In the genomic region with DNA sequence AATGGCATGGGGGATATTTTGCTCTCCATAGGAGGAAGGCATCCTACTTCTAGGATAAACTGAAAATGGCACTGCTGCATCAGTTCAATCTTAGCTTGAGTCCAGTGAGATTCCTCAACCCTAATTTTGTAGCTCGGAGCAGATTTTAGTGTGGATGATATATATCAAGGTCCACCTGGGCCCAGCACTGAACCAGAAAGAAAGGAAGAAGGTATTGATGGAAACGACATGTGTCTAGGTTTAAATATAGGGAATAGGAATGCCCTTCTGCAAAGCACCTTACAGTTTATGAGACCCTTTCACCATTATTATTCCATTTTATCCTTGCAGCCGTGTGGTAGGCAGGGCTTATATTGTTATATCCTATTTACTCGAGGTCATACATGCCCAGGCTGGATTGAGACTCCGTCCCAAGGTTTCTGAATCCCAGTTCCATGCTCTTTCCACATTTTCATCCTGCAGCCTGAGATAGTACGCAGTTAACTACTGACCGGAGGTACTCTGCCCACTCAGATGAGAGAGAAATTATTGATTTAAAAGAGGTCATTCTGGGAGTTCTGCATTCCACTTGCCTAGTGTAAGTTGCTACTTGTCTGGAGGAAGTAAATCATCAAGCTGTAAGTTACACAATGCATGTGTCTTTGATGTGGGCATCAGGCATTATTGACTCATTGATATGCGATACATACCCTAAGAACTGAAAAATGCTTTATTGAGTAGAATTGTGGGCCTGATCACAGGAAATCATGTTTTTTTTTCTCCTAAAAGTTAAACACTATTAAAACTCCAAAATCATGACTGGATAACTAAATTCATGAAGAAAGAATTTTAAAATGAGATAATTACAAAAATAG, we compare ENCODE assay signal across 1 cellular context.
TF ChIP-seq lines count a peak whose summit lies in the region.

No MANE protein-coding gene starts in this region.

TF ChIP-seq in HepG2, 621 proteins besides CTCF, POLR2A, EP300 and RAD21 (continued from another document and continues in another):
- TF ChIP-seq, protein P1, sequence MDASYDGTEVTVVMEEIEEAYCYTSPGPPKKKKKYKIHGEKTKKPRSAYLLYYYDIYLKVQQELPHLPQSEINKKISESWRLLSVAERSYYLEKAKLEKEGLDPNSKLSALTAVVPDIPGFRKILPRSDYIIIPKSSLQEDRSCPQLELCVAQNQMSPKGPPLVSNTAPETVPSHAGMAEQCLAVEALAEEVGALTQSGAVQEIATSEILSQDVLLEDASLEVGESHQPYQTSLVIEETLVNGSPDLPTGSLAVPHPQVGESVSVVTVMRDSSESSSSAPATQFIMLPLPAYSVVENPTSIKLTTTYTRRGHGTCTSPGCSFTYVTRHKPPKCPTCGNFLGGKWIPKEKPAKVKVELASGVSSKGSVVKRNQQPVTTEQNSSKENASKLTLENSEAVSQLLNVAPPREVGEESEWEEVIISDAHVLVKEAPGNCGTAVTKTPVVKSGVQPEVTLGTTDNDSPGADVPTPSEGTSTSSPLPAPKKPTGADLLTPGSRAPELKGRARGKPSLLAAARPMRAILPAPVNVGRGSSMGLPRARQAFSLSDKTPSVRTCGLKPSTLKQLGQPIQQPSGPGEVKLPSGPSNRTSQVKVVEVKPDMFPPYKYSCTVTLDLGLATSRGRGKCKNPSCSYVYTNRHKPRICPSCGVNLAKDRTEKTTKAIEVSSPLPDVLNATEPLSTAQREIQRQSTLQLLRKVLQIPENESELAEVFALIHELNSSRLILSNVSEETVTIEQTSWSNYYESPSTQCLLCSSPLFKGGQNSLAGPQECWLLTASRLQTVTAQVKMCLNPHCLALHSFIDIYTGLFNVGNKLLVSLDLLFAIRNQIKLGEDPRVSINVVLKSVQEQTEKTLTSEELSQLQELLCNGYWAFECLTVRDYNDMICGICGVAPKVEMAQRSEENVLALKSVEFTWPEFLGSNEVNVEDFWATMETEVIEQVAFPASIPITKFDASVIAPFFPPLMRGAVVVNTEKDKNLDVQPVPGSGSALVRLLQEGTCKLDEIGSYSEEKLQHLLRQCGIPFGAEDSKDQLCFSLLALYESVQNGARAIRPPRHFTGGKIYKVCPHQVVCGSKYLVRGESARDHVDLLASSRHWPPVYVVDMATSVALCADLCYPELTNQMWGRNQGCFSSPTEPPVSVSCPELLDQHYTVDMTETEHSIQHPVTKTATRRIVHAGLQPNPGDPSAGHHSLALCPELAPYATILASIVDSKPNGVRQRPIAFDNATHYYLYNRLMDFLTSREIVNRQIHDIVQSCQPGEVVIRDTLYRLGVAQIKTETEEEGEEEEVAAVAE (CRISPR knock-in tag; IDR thresholded peaks at IDR 0.05; ENCODE audit: borderline replicate concordance), result peak; percentile 67; the same call in 1 of the 2 replicates
- no peak for TF ChIP-seq ISX (CRISPR knock-in tag; conservative IDR thresholded peaks at IDR 0.05)
- TF ChIP-seq, protein P2, sequence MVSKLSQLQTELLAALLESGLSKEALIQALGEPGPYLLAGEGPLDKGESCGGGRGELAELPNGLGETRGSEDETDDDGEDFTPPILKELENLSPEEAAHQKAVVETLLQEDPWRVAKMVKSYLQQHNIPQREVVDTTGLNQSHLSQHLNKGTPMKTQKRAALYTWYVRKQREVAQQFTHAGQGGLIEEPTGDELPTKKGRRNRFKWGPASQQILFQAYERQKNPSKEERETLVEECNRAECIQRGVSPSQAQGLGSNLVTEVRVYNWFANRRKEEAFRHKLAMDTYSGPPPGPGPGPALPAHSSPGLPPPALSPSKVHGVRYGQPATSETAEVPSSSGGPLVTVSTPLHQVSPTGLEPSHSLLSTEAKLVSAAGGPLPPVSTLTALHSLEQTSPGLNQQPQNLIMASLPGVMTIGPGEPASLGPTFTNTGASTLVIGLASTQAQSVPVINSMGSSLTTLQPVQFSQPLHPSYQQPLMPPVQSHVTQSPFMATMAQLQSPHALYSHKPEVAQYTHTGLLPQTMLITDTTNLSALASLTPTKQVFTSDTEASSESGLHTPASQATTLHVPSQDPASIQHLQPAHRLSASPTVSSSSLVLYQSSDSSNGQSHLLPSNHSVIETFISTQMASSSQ (IDR thresholded peaks at IDR 0.05; ENCODE audit: low read depth), result peak; percentile 96
- TF ChIP-seq, protein P2 (CRISPR knock-in tag; IDR thresholded peaks at IDR 0.05; ENCODE audit: borderline replicate concordance), result peak; percentile 98
- peak; percentile 97 for TF ChIP-seq PHF21A (CRISPR knock-in tag; IDR thresholded peaks at IDR 0.05)
- no peak for TF ChIP-seq ZNF577 (CRISPR knock-in tag; IDR thresholded peaks at IDR 0.05; ENCODE audit: borderline replicate concordance, low read depth)
- 0 out of 2 replicates have a peak, but pooled peaks have one; percentile 54 for TF ChIP-seq ZNF101 (CRISPR knock-in tag; IDR thresholded peaks at IDR 0.05; ENCODE audit: borderline replicate concordance, low read depth)
- no peak for TF ChIP-seq ZBTB8A (CRISPR knock-in tag; IDR thresholded peaks at IDR 0.05; ENCODE audit: borderline replicate concordance, low read depth)
- peak; percentile 98; the same call in 1 of the 2 replicates for TF ChIP-seq RXRA (CRISPR knock-in tag; IDR thresholded peaks at IDR 0.05)
- TF ChIP-seq ZNF776 (CRISPR knock-in tag; IDR thresholded peaks at IDR 0.05), result no peak
- no peak for TF ChIP-seq POLR2AphosphoS2 (IDR thresholded peaks at IDR 0.05; ENCODE audit: low read depth, low read length)
- TF ChIP-seq ZNF629 (CRISPR knock-in tag; conservative IDR thresholded peaks at IDR 0.05), result peak; percentile 60; the same call in 1 of the 2 replicates
- peak; percentile 87; the same call in 1 of the 2 replicates for TF ChIP-seq DNMT3B (CRISPR knock-in tag; conservative IDR thresholded peaks at IDR 0.05)
- TF ChIP-seq, protein P3, sequence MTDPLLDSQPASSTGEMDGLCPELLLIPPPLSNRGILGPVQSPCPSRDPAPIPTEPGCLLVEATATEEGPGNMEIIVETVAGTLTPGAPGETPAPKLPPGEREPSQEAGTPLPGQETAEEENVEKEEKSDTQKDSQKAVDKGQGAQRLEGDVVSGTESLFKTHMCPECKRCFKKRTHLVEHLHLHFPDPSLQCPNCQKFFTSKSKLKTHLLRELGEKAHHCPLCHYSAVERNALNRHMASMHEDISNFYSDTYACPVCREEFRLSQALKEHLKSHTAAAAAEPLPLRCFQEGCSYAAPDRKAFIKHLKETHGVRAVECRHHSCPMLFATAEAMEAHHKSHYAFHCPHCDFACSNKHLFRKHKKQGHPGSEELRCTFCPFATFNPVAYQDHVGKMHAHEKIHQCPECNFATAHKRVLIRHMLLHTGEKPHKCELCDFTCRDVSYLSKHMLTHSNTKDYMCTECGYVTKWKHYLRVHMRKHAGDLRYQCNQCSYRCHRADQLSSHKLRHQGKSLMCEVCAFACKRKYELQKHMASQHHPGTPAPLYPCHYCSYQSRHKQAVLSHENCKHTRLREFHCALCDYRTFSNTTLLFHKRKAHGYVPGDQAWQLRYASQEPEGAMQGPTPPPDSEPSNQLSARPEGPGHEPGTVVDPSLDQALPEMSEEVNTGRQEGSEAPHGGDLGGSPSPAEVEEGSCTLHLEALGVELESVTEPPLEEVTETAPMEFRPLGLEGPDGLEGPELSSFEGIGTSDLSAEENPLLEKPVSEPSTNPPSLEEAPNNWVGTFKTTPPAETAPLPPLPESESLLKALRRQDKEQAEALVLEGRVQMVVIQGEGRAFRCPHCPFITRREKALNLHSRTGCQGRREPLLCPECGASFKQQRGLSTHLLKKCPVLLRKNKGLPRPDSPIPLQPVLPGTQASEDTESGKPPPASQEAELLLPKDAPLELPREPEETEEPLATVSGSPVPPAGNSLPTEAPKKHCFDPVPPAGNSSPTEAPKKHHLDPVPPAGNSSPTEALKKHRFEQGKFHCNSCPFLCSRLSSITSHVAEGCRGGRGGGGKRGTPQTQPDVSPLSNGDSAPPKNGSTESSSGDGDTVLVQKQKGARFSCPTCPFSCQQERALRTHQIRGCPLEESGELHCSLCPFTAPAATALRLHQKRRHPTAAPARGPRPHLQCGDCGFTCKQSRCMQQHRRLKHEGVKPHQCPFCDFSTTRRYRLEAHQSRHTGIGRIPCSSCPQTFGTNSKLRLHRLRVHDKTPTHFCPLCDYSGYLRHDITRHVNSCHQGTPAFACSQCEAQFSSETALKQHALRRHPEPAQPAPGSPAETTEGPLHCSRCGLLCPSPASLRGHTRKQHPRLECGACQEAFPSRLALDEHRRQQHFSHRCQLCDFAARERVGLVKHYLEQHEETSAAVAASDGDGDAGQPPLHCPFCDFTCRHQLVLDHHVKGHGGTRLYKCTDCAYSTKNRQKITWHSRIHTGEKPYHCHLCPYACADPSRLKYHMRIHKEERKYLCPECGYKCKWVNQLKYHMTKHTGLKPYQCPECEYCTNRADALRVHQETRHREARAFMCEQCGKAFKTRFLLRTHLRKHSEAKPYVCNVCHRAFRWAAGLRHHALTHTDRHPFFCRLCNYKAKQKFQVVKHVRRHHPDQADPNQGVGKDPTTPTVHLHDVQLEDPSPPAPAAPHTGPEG (CRISPR knock-in tag; IDR thresholded peaks at IDR 0.05), result no peak
- TF ChIP-seq FOXK2 (IDR thresholded peaks at IDR 0.05), result peak; percentile 77; the same call in 1 of the 2 replicates
- no peak for TF ChIP-seq ZNF383 (CRISPR knock-in tag; IDR thresholded peaks at IDR 0.05; ENCODE audit: borderline replicate concordance)
- TF ChIP-seq, protein P4, sequence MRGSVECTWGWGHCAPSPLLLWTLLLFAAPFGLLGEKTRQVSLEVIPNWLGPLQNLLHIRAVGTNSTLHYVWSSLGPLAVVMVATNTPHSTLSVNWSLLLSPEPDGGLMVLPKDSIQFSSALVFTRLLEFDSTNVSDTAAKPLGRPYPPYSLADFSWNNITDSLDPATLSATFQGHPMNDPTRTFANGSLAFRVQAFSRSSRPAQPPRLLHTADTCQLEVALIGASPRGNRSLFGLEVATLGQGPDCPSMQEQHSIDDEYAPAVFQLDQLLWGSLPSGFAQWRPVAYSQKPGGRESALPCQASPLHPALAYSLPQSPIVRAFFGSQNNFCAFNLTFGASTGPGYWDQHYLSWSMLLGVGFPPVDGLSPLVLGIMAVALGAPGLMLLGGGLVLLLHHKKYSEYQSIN (CRISPR knock-in tag; IDR thresholded peaks at IDR 0.05; ENCODE audit: borderline replicate concordance), result no peak
- TF ChIP-seq ZNF670 (CRISPR knock-in tag; IDR thresholded peaks at IDR 0.05; ENCODE audit: borderline replicate concordance), result peak; percentile 94
- TF ChIP-seq ZFY (CRISPR knock-in tag; IDR thresholded peaks at IDR 0.05), result peak; percentile 32; the same call in 1 of the 2 replicates
- TF ChIP-seq ARNT2 (CRISPR knock-in tag; IDR thresholded peaks at IDR 0.05; ENCODE audit: low read depth), result peak; percentile 60; the same call in 1 of the 2 replicates
- no peak for TF ChIP-seq ZNF737 (CRISPR knock-in tag; IDR thresholded peaks at IDR 0.05; ENCODE audit: borderline replicate concordance)
- TF ChIP-seq U2AF2 (IDR thresholded peaks at IDR 0.05; ENCODE audit: low read depth, low read length), result no peak
- peak; percentile 72 for TF ChIP-seq SP4 (CRISPR knock-in tag; IDR thresholded peaks at IDR 0.05)
- TF ChIP-seq REPIN1 (CRISPR knock-in tag; IDR thresholded peaks at IDR 0.05; ENCODE audit: borderline replicate concordance, low read depth), result peak; percentile 92; the same call in 1 of the 2 replicates
- TF ChIP-seq IKZF4 (CRISPR knock-in tag; IDR thresholded peaks at IDR 0.05; ENCODE audit: borderline replicate concordance, low read depth, not compliant biosample characterization), result no peak
- TF ChIP-seq RAD51 (IDR thresholded peaks at IDR 0.05; ENCODE audit: borderline replicate concordance), result no peak
- TF ChIP-seq ZSCAN29 (CRISPR knock-in tag; conservative IDR thresholded peaks at IDR 0.05), result peak; percentile 94
- TF ChIP-seq PHF5A (CRISPR knock-in tag; IDR thresholded peaks at IDR 0.05; ENCODE audit: low read depth, unreplicated experiment), result peak; percentile 61
- TF ChIP-seq, protein P5, sequence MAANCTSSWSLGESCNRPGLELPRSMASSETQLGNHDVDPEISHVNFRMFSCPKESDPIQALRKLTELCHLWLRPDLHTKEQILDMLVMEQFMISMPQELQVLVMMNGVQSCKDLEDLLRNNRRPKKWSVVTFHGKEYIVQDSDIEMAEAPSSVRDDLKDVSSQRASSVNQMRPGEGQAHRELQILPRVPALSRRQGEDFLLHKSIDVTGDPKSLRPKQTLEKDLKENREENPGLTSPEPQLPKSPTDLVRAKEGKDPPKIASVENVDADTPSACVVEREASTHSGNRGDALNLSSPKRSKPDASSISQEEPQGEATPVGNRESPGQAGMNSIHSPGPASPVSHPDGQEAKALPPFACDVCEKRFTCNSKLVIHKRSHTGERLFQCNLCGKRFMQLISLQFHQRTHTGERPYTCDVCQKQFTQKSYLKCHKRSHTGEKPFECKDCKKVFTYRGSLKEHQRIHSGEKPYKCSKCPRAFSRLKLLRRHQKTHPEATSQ (CRISPR knock-in tag; IDR thresholded peaks at IDR 0.05; ENCODE audit: borderline replicate concordance), result peak; percentile 86; the same call in 1 of the 2 replicates
- no peak for TF ChIP-seq ZNF350 (CRISPR knock-in tag; IDR thresholded peaks at IDR 0.05; ENCODE audit: borderline replicate concordance, low read depth)
- TF ChIP-seq ELF1 (CRISPR knock-in tag; IDR thresholded peaks at IDR 0.05), result peak; percentile 62
- 0 out of 2 replicates have a peak, but pooled peaks have one; percentile 50 for TF ChIP-seq MAFF (IDR thresholded peaks at IDR 0.05; ENCODE audit: low read depth, low read length)
- peak; percentile 97 for TF ChIP-seq TBX3 (IDR thresholded peaks at IDR 0.05; ENCODE audit: borderline replicate concordance)
- no peak for TF ChIP-seq ZNF30 (CRISPR knock-in tag; IDR thresholded peaks at IDR 0.05)
- TF ChIP-seq ATF7-NPFF (CRISPR knock-in tag; IDR thresholded peaks at IDR 0.05; ENCODE audit: low read depth), result no peak; the same call in 1 of the 2 replicates
- TF ChIP-seq KDM1A (CRISPR knock-in tag; IDR thresholded peaks at IDR 0.05), result peak; percentile 95
- peak; percentile 85 for TF ChIP-seq RFXAP (CRISPR knock-in tag; IDR thresholded peaks at IDR 0.05; ENCODE audit: borderline replicate concordance)
